ENCODE assay signal across 7 cellular contexts in genomic region chr3:53375019-53375418, GRCh38. TPM values are rescaled to one million over a fixed set of nuclear protein-coding genes. Genes with fewer than 3 reads are reported as not detected.
A peak's percentile ranks its signal among the peaks of the same experiment; 100 is the strongest.
DNase-seq lines count a peak whose midpoint lies in the region; ATAC-seq and TF ChIP-seq lines count a peak whose summit lies in the region.

No MANE protein-coding gene starts in this region.

- H3K9me3 ChIP-seq in Panc1 (ENCODE audit: control insufficient read depth, insufficient read depth, low read depth, low read length) (no peaks in the 10 kb centered on the region), heart left ventricle (no peaks in the 10 kb centered on the region), psoas muscle (no peaks in the 10 kb centered on the region)

- TF ChIP-seq POLR2A in heart left ventricle (IDR thresholded peaks at IDR 0.05), result no peak

- H3K27me3 Mint-ChIP-seq in activated naive CD4-positive, alpha-beta T cell treated with anti-CD3 and anti-CD28 coated beads, Interleukin-2, amount 10 ng/mL, durations not matched to agents 7 days and 5 days, result peaks cover 4% of the 10 kb centered on the region

- H3K27ac Mint-ChIP-seq in activated naive CD4-positive, alpha-beta T cell treated with anti-CD3 and anti-CD28 coated beads, Interleukin-2, amount 10 ng/mL, durations not matched to agents 7 days and 5 days, result no peak overlapping the region

- H3K27me3 ChIP-seq in Panc1 (ENCODE audit: control insufficient read depth, insufficient read depth, low read length) (no peaks in the 10 kb centered on the region), heart left ventricle (peaks cover 0 to 5% (median 0%) of the 10 kb centered on the region in 9 donors), psoas muscle (ENCODE audit: insufficient read depth in 3 of 3, low read length in 2 of 3) (peaks cover 0 to 3% (median 0%) of the 10 kb centered on the region in 3 donors)

- DNase-seq in GM03348 (ENCODE audit: low spot score), result peak; percentile 59
- peak; percentile 42 for DNase-seq in Panc1 (ENCODE audit: low read depth, low spot score)
- DNase-seq in activated naive CD4-positive, alpha-beta T cell treated with anti-CD3 and anti-CD28 coated beads, Interleukin-2, amount 10 ng/mL, durations not matched to agents 7 days and 5 days, result peak; percentile 69
- DNase-seq in heart left ventricle, result peak; percentile 11 to 78 (median 46)
- peak; percentile 50 to 73 for DNase-seq in psoas muscle

- in situ Hi-C loops in Panc1 (cut with HindIII; ENCODE audit: low pct_unique_long_range_greater_than_20kb, low sequenced_read_pairs), result no loop called here

- H3K4me3 ChIP-seq in Panc1 (ENCODE audit: low read depth in 2 of 2, low read length in 2 of 2) (no peak overlapping the region), heart left ventricle (no peak overlapping the region), psoas muscle (no peak overlapping the region)

- CTCF ChIA-PET in Panc1 (lab: Charles Lee), result interaction anchor here (0.5 to 0.9 kb wide), 6 partner anchors 118 to 492 kb away, joined by 3 to 7 read pairs (median 4); no protein-coding TSS in a partner anchor
- CTCF ChIA-PET in activated naive CD4-positive, alpha-beta T cell treated with anti-CD3 and anti-CD28 coated beads, Interleukin-2, amount 10 ng/mL, durations not matched to agents 7 days and 5 days (lab: Charles Lee), result interaction anchor here (0.7 to 2.5 kb wide), 7 partner anchors 10 to 470 kb away, joined by 3 to 8 read pairs (median 4); no protein-coding TSS in a partner anchor

- POLR2A ChIA-PET in Panc1 (lab: Charles Lee), result no interaction called here

- H3K36me3 ChIP-seq in Panc1 (ENCODE audit: control insufficient read depth, insufficient read depth, low read length) (no peaks in the 10 kb centered on the region), heart left ventricle (no peaks in the 10 kb centered on the region), psoas muscle (ENCODE audit: insufficient read depth in 1 of 2, low read depth in 1 of 2) (no peaks in the 10 kb centered on the region)

- H3K36me3 Mint-ChIP-seq in activated naive CD4-positive, alpha-beta T cell treated with anti-CD3 and anti-CD28 coated beads, Interleukin-2, amount 10 ng/mL, durations not matched to agents 7 days and 5 days, result no peaks in the 10 kb centered on the region

- H3K4me1 ChIP-seq in Panc1 (ENCODE audit: control insufficient read depth, insufficient read depth, low read length), result no peaks in the 10 kb centered on the region
- no peaks in the 10 kb centered on the region for H3K4me1 ChIP-seq in heart left ventricle
- no peaks in the 10 kb centered on the region for H3K4me1 ChIP-seq in psoas muscle

- H3K4me3 Mint-ChIP-seq in activated naive CD4-positive, alpha-beta T cell treated with anti-CD3 and anti-CD28 coated beads, Interleukin-2, amount 10 ng/mL, durations not matched to agents 7 days and 5 days, result no peak overlapping the region

- no TSS peak for BruUV-seq in Panc1 (replicated peaks; lab: Mats Ljungman, UMichigan)

- intact Hi-C loops in Panc1 (cut with micrococcal nuclease; ENCODE audit: unreplicated experiment), result loop anchor here (1.0 to 5.0 kb wide), 2 partner anchors 112 to 335 kb away; no protein-coding TSS in a partner anchor
- intact Hi-C loops in heart left ventricle (cut with DNase I), result loop anchor here in 7 of 10 donors (5.0 to 10.0 kb wide), 4 partner anchors 330 to 340 kb away; no protein-coding TSS in a partner anchor
- intact Hi-C loops in psoas muscle (cut with DNase I), result loop anchor here (5.0 to 10.0 kb wide), 2 partner anchors 337 to 340 kb away; no protein-coding TSS in a partner anchor

- ATAC-seq in HG03196 (IDR thresholded peaks at IDR 0.05; ENCODE audit: unreplicated experiment) (peak; percentile 71), Panc1 (peak; percentile 99), heart left ventricle (peak in 3 of 4 donors; percentile 81 to 84 (median 84)), psoas muscle (peak; percentile 42 to 83 (median 66)), HG03571 (IDR thresholded peaks at IDR 0.05; ENCODE audit: unreplicated experiment) (no peak)

- TF ChIP-seq CTCF in Panc1 (IDR thresholded peaks at IDR 0.05) (peak; percentile 87), heart left ventricle (IDR thresholded peaks at IDR 0.05) (peak; percentile 36 to 68 (median 58)), psoas muscle (IDR thresholded peaks at IDR 0.05) (peak; percentile 56)

- H3K27ac ChIP-seq in Panc1 (ENCODE audit: low read length), result no peak overlapping the region
- H3K27ac ChIP-seq in heart left ventricle, result no peak overlapping the region
- H3K27ac ChIP-seq in psoas muscle, result no peak overlapping the region

- H3K4me1 Mint-ChIP-seq in activated naive CD4-positive, alpha-beta T cell treated with anti-CD3 and anti-CD28 coated beads, Interleukin-2, amount 10 ng/mL, durations not matched to agents 7 days and 5 days, result no peaks in the 10 kb centered on the region

- no peaks in the 10 kb centered on the region for H3K9me3 Mint-ChIP-seq in activated naive CD4-positive, alpha-beta T cell treated with anti-CD3 and anti-CD28 coated beads, Interleukin-2, amount 10 ng/mL, durations not matched to agents 7 days and 5 days

- 55 to 60% (median 57%) methylated on average over 8 of the region's 8 CpGs for WGBS in heart left ventricle, 4 donors
- WGBS in psoas muscle, 3 donors, result 54 to 56% (median 55%) methylated on average over 8 of the region's 8 CpGs

RNA-seq across cellular contexts. Expression of gene DCP1A, which starts 27.7 kb away (rescaled TPM):
- total RNA-seq in Panc1 (2021; ENCODE audit: unreplicated experiment), result 14.4 TPM
- 11.7 TPM for polyA plus RNA-seq in Panc1 (2012; ENCODE audit: insufficient read length)
- 10 to 100 TPM; 13.2 to 23.7 (median 16.9) TPM for total RNA-seq in heart left ventricle
- polyA plus RNA-seq in heart left ventricle, result 10 to 100 TPM in 1 of 2 donors, 1 to 10 TPM in 1; 5.8 to 10.8 TPM
- total RNA-seq in psoas muscle, result 10 to 100 TPM; 16.2 to 19.3 (median 17.7) TPM
- polyA plus RNA-seq in psoas muscle, result 10 to 100 TPM in 1 of 3 donors, 1 to 10 TPM in 2; 4.8 to 11.1 (median 8.7) TPM
